9 cellular contexts compared by ENCODE assay signal in the genomic region with DNA sequence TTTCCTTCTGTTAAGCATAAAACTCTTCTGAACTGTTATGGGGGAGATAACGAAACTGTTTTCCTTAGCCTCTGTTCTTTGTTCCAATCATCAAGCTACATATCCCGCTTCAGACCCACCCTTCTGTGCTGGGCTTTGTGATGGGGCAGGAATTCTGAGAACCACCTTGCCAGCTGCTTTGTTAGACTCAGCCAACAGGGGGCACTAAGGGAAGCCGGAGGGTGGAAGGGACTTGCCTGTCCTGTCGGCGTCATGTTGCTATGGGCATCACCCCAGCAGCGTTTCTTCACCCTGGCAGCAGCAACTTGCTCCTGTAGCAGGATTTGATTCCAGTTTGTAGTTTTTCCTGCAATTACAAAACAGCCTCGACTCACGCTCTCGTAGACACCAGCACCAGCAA.
A peak's percentile ranks its signal among the peaks of the same experiment; 100 is the strongest.
DNase-seq lines count a peak whose midpoint lies in the region; ATAC-seq and TF ChIP-seq lines count a peak whose summit lies in the region.
"Had no signal": no experiment of that assay in that cellular context is flagged by ENCODE, and none has a peak within 500 bp of the region (broad histone marks: within the 10 kb centered on the region; RNA-seq: fewer than 3 reads in every experiment).

No MANE protein-coding gene starts in this region.

- no peak overlapping the region for H3K27ac ChIP-seq in KMS-11
- H3K27ac ChIP-seq in CD4-positive, alpha-beta T cell (ENCODE audit: low read depth, low read length), result no peak overlapping the region

- H2AFZ ChIP-seq in KMS-11 (ENCODE audit: low read depth), result no peak overlapping the region

- peak; percentile 59 for ATAC-seq in GM19455 (IDR thresholded peaks at IDR 0.05; ENCODE audit: unreplicated experiment)
- no peak for ATAC-seq in CD4-positive, alpha-beta T cell (ENCODE audit: poor library complexity)
- ATAC-seq in HG03025 (IDR thresholded peaks at IDR 0.05; ENCODE audit: low FRiP score, unreplicated experiment), result no peak

- no peaks in the 10 kb centered on the region for H3K36me3 Mint-ChIP-seq in CD4-positive, alpha-beta T cell (ENCODE audit: low read depth)
- H3K36me3 Mint-ChIP-seq: naive B cell had no signal

- peaks cover 39% of the 10 kb centered on the region for H3K4me1 ChIP-seq in KMS-11 (ENCODE audit: low read depth, poor library complexity, severe bottlenecking)

- H3K9me3 Mint-ChIP-seq in CD4-positive, alpha-beta T cell, result no peaks in the 10 kb centered on the region
- H3K9me3 Mint-ChIP-seq: naive B cell had no signal

- POLR2A ChIA-PET in CD4-positive, alpha-beta T cell (lab: Charles Lee), result no interaction called here

- no peak overlapping the region for H3K9ac ChIP-seq in KMS-11

- CTCF ChIA-PET in CD4-positive, alpha-beta T cell (lab: Charles Lee), result no interaction called here

- intact Hi-C loops in CD4-positive, alpha-beta T cell (cut with DNase I, micrococcal nuclease), result no loop called here

- H3K4me3 ChIP-seq in KMS-11 (IDR thresholded peaks at IDR 0.05; ENCODE audit: insufficient read depth, low read depth, low read length), result no peak overlapping the region

- no peaks in the 10 kb centered on the region for H4K20me1 ChIP-seq in KMS-11 (ENCODE audit: insufficient read depth)

- no peak overlapping the region for H3K4me3 Mint-ChIP-seq in CD4-positive, alpha-beta T cell
- H3K4me3 Mint-ChIP-seq: naive B cell had no signal

- no peaks in the 10 kb centered on the region for H3K36me3 ChIP-seq in KMS-11 (ENCODE audit: insufficient read depth)

- peaks cover 28% of the 10 kb centered on the region for H3K27me3 Mint-ChIP-seq in CD4-positive, alpha-beta T cell

- no peaks in the 10 kb centered on the region for H3K9me3 ChIP-seq in CD4-positive, alpha-beta T cell (ENCODE audit: control insufficient read depth, low read length)

- H3K27ac Mint-ChIP-seq in CD4-positive, alpha-beta T cell, result no peak overlapping the region
- H3K27ac Mint-ChIP-seq: naive B cell had no signal

- 0 out of 2 replicates have a peak, but pooled peaks have one; percentile 24 for TF ChIP-seq CTCF in KMS-11 (conservative IDR thresholded peaks at IDR 0.05; ENCODE audit: low read depth, low read length)
- TF ChIP-seq CTCF in CD4-positive, alpha-beta T cell (IDR thresholded peaks at IDR 0.05), result no peak

- DNase-seq in EH (ENCODE audit: low read depth) (peak; percentile 10), kidney tubule cell (ENCODE audit: low spot score) (peak; percentile 44), SHP77 (lab: John Stamatoyannopoulos, UW) (no peak)
- peak; percentile 30 to 34 for DNase-seq in activated T-cell treated with anti-CD3 and anti-CD28 coated beads, Interleukin-2, amount 50 U/mL, for 48 hours
- DNase-seq in CD4-positive, alpha-beta T cell, result no peak
- DNase-seq: naive B cell had no signal

- H3K4me1 Mint-ChIP-seq in CD4-positive, alpha-beta T cell (ENCODE audit: low read depth), result no peaks in the 10 kb centered on the region
- H3K4me1 Mint-ChIP-seq: naive B cell had no signal

- no peaks in the 10 kb centered on the region for H3K27me3 ChIP-seq in KMS-11 (ENCODE audit: insufficient read depth, low read depth)
- no peaks in the 10 kb centered on the region for H3K27me3 ChIP-seq in CD4-positive, alpha-beta T cell (ENCODE audit: control insufficient read depth, insufficient read depth, low read length)

- no peak overlapping the region for H3K4me2 ChIP-seq in KMS-11

- H3K79me2 ChIP-seq in KMS-11 (ENCODE audit: insufficient read depth, low read depth), result no peaks in the 10 kb centered on the region

Comparison
In these comparisons a context has a peak if more than half of its experiments do, and no peak if none do; other contexts are left out.
1. DNase-seq: peak in EH (single experiment), activated T-cell treated with anti-CD3 and anti-CD28 coated beads, Interleukin-2, amount 50 U/mL, for 48 hours (2 of 2) and kidney tubule cell (single experiment); none in CD4-positive, alpha-beta T cell (0 of 10) and SHP77 (0 of 2).